In genomic region chr1:214404154-214404553, GRCh38 we compare ENCODE assay signal across 12 cellular contexts.
DNase-seq lines count a peak whose midpoint lies in the region; ATAC-seq and TF ChIP-seq lines count a peak whose summit lies in the region.
"Had no signal": no experiment of that assay in that cellular context is flagged by ENCODE, and none has a peak within 500 bp of the region (broad histone marks: within the 10 kb centered on the region; RNA-seq: fewer than 3 reads in every experiment).

No MANE protein-coding gene starts in this region.

- no peaks in the 10 kb centered on the region for H3K9me3 Mint-ChIP-seq in activated CD8-positive, alpha-beta T cell treated with anti-CD3 and anti-CD28 coated beads for 36 hours
- H3K9me3 Mint-ChIP-seq: CD4-positive, alpha-beta memory T cell had no signal

- CTCF ChIA-PET in AG04450 (lab: Charles Lee) = interaction anchor here (0.8 kb wide), 2 partner anchors 23 to 71 kb away, joined by 3 read pairs; no protein-coding TSS in a partner anchor
- CTCF ChIA-PET in activated CD8-positive, alpha-beta T cell treated with anti-CD3 and anti-CD28 coated beads for 36 hours (lab: Charles Lee) = interaction anchor here (0.9 to 1.1 kb wide), 4 partner anchors 10 to 177 kb away, joined by 3 to 6 read pairs (median 3); no protein-coding TSS in a partner anchor

- H3K27me3 ChIP-seq in AG04450 (ENCODE audit: control insufficient read depth, insufficient read depth, low read length) = no peaks in the 10 kb centered on the region
- no peaks in the 10 kb centered on the region for H3K27me3 ChIP-seq in brain microvascular endothelial cell (replicated peaks)
- no peaks in the 10 kb centered on the region for H3K27me3 ChIP-seq in heart right ventricle
- H3K27me3 ChIP-seq: thyroid gland had no signal

- TF ChIP-seq CTCF in AG04450 (IDR thresholded peaks at IDR 0.05; ENCODE audit: low read depth, low read length) (no peak), brain microvascular endothelial cell (IDR thresholded peaks at IDR 0.05; ENCODE audit: low read depth, low read length, missing control alignments) (no peak), heart right ventricle (IDR thresholded peaks at IDR 0.05) (no peak)
- no peak for TF ChIP-seq CTCF in activated CD8-positive, alpha-beta T cell treated with anti-CD3 and anti-CD28 coated beads for 36 hours (IDR thresholded peaks at IDR 0.05)

- H3K4me1 Mint-ChIP-seq in activated CD8-positive, alpha-beta T cell treated with anti-CD3 and anti-CD28 coated beads for 36 hours (ENCODE audit: low read depth) = peaks cover 3% of the 10 kb centered on the region

- no peak overlapping the region for H3K27ac Mint-ChIP-seq in activated CD8-positive, alpha-beta T cell treated with anti-CD3 and anti-CD28 coated beads for 36 hours
- H3K27ac Mint-ChIP-seq: CD4-positive, alpha-beta memory T cell had no signal

- H3K36me3 Mint-ChIP-seq in activated CD8-positive, alpha-beta T cell treated with anti-CD3 and anti-CD28 coated beads for 36 hours (ENCODE audit: low read depth) = no peaks in the 10 kb centered on the region
- H3K36me3 Mint-ChIP-seq: CD4-positive, alpha-beta memory T cell had no signal

- H3K27me3 Mint-ChIP-seq in activated CD8-positive, alpha-beta T cell treated with anti-CD3 and anti-CD28 coated beads for 36 hours = no peaks in the 10 kb centered on the region

- H3K36me3 ChIP-seq in brain microvascular endothelial cell (replicated peaks) = peaks cover 17% of the 10 kb centered on the region
- peaks cover 0 to 39% (median 0%) of the 10 kb centered on the region in 9 donors for H3K36me3 ChIP-seq in heart right ventricle

- POLR2A ChIA-PET in AG04450 (lab: Yijun Ruan, JAX) = interaction anchor here (1.2 to 1.6 kb wide), 4 partner anchors 9 to 148 kb away, joined by 3 to 8 read pairs (median 6); partner anchors contain the start of gene PTPN14
- POLR2A ChIA-PET in activated CD8-positive, alpha-beta T cell treated with anti-CD3 and anti-CD28 coated beads for 36 hours (lab: Charles Lee) = interaction anchor here (0.7 to 1.6 kb wide), 3 partner anchors 10 to 15 kb away, joined by 3 to 4 read pairs (median 3); no protein-coding TSS in a partner anchor

- peaks cover 0 to 27% (median 4%) of the 10 kb centered on the region in 9 donors for H3K4me1 ChIP-seq in heart right ventricle

- ATAC-seq in GM21423 (IDR thresholded peaks at IDR 0.05; ENCODE audit: unreplicated experiment) (peak; percentile 89), heart right ventricle (no peak)
- ATAC-seq in activated CD8-positive, alpha-beta T cell treated with anti-CD3 and anti-CD28 coated beads for 36 hours = no peak

- H3K9me3 ChIP-seq in AG04450 (ENCODE audit: control insufficient read depth, insufficient read depth, low read length) (no peaks in the 10 kb centered on the region), heart right ventricle (no peaks in the 10 kb centered on the region)
- H3K9me3 ChIP-seq: thyroid gland had no signal

- intact Hi-C loops in activated CD8-positive, alpha-beta T cell treated with anti-CD3 and anti-CD28 coated beads for 36 hours (cut with micrococcal nuclease) = no loop called here
- intact Hi-C loops in heart right ventricle (cut with DNase I) = loop anchor here in 1 of 10 donors (10.0 kb wide), 1 partner anchor 151 kb away; the partner anchor contains the start of gene PTPN14

- WGBS in heart right ventricle, 2 donors = 69 to 70% methylated on average over 4 of the region's 4 CpGs

- in situ Hi-C loops in KBM-7 (cut with MboI; ENCODE audit: low pct_unique_long_range_greater_than_20kb, low sequenced_read_pairs) = no loop called here
- in situ Hi-C loops in brain microvascular endothelial cell (cut with HindIII; ENCODE audit: low pct_ligation_motif_present, low sequenced_read_pairs) = no loop called here

- H3K4me3 ChIP-seq in AG04450 (ENCODE audit: low read depth, low read length) (no peak overlapping the region), brain microvascular endothelial cell (ENCODE audit: low read depth, low read length) (no peak overlapping the region), heart right ventricle (no peak overlapping the region)
- H3K4me3 ChIP-seq: thyroid gland had no signal

- DNase-seq in AG04450 (ENCODE audit: low read depth, low spot score) = no peak
- DNase-seq in KBM-7 = peak; percentile 37
- no peak for DNase-seq in brain microvascular endothelial cell
- DNase-seq in NCI-H2196 (lab: John Stamatoyannopoulos, UW; ENCODE audit: unreplicated experiment) = no peak
- no peak for DNase-seq in cerebellum (ENCODE audit: low spot score)
- no peak for DNase-seq in activated CD8-positive, alpha-beta T cell treated with anti-CD3 and anti-CD28 coated beads for 36 hours
- no peak for DNase-seq in heart right ventricle
- DNase-seq: activated T-cell treated with anti-CD3 and anti-CD28 coated beads, Interleukin-2, amount 50 U/mL, for 1 hour; CD4-positive, alpha-beta memory T cell; NCI-H69; thyroid gland had no signal

- H3K4me3 Mint-ChIP-seq in activated CD8-positive, alpha-beta T cell treated with anti-CD3 and anti-CD28 coated beads for 36 hours = no peak overlapping the region
- H3K4me3 Mint-ChIP-seq: CD4-positive, alpha-beta memory T cell had no signal

- H3K27ac ChIP-seq in AG04450 (ENCODE audit: low read depth, low read length) (peak overlapping the region; percentile 85), brain microvascular endothelial cell (peak overlapping the region; percentile 78), heart right ventricle (peak overlapping the region in 1 of 10 donors; percentile 29)
- H3K27ac ChIP-seq: thyroid gland had no signal
